13 cellular contexts compared by ENCODE assay signal in the genomic region with DNA sequence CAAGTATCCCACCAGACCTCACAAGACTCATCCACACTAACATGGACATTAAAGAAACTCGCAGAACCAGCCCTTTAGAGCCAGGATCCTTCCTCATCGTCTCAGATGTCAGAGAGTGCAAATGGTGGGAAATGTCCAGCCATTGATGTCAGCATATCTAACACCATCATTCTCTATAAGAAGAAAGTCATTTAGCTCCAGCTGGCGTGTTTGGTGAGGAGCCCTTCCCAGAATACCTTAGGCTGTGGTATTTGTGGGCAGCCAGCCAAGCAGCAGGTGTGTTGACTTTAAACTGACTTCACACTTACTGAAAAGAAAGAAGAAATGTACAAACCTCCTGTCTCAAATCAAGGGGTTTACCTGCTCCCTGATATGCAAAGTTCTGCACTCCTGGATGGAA. TPM values are rescaled to one million over a fixed set of nuclear protein-coding genes. Genes with fewer than 3 reads are reported as not detected.
DNase-seq lines count a peak whose midpoint lies in the region; ATAC-seq and TF ChIP-seq lines count a peak whose summit lies in the region.
"Had no signal": no experiment of that assay in that cellular context is flagged by ENCODE, and none has a peak within 500 bp of the region (broad histone marks: within the 10 kb centered on the region; RNA-seq: fewer than 3 reads in every experiment).

No MANE protein-coding gene starts in this region.

- H2AFZ ChIP-seq in hepatocyte: no peak overlapping the region

- H3K4me1 Mint-ChIP-seq in stimulated activated naive CD8-positive, alpha-beta T cell treated with anti-CD3 and anti-CD28 coated beads, Interleukin-15, amount 100 ng/mL, for 72 hours: peaks cover 84% of the 10 kb centered on the region

- peak overlapping the region; percentile 65 to 95 for H3K27ac Mint-ChIP-seq in stimulated activated naive CD8-positive, alpha-beta T cell treated with anti-CD3 and anti-CD28 coated beads, Interleukin-15, amount 100 ng/mL, for 72 hours

- H4K20me1 ChIP-seq in hepatocyte (ENCODE audit: insufficient read depth, poor library complexity, severe bottlenecking): no peaks in the 10 kb centered on the region

- TF ChIP-seq CTCF in hepatocyte (IDR thresholded peaks at IDR 0.05; ENCODE audit: poor library complexity): no peak

- H3K79me2 ChIP-seq in hepatocyte: no peaks in the 10 kb centered on the region

- H3K27ac ChIP-seq in hepatocyte: peak overlapping the region; percentile 11

- no peak overlapping the region for H3K4me2 ChIP-seq in hepatocyte

- peak; percentile 62 for ATAC-seq in stimulated activated naive CD8-positive, alpha-beta T cell treated with anti-CD3 and anti-CD28 coated beads, Interleukin-15, amount 100 ng/mL, for 72 hours
- ATAC-seq in HG02642 (IDR thresholded peaks at IDR 0.05; ENCODE audit: poor library complexity, unreplicated experiment) (no peak), HG03039 (IDR thresholded peaks at IDR 0.05; ENCODE audit: unreplicated experiment) (no peak)

- DNase-seq in NCI-H2171 treated with DMSO at 0.1 percent for 48 hours (lab: John Stamatoyannopoulos, UW) (peak; percentile 59), hepatocyte (ENCODE audit: low spot score) (peak; percentile 35), cerebellar cortex (ENCODE audit: low spot score) (no peak), superior temporal gyrus (ENCODE audit: extremely low spot score) (no peak)
- peak; percentile 55 to 66 for DNase-seq in activated CD4-positive, alpha-beta T cell treated with anti-CD3 and anti-CD28 coated beads, Interleukin-2, amount 50 U/mL, for 48 hours
- DNase-seq in stimulated activated naive CD8-positive, alpha-beta T cell treated with anti-CD3 and anti-CD28 coated beads, Interleukin-15, amount 100 ng/mL, for 72 hours: peak in 1 of 2 donors; percentile 71
- DNase-seq: head of caudate nucleus, Right ventricle myocardium superior had no signal

- 89% methylated on average over 3 of the region's 3 CpGs for WGBS in hepatocyte (ENCODE audit: low lambda C conversion rate, missing lambda C conversion rate)

- H3K4me1 ChIP-seq in hepatocyte (ENCODE audit: insufficient read depth): peaks cover 3% of the 10 kb centered on the region

- no peaks in the 10 kb centered on the region for H3K27me3 ChIP-seq in hepatocyte

- no peaks in the 10 kb centered on the region for H3K9me2 ChIP-seq in hepatocyte (replicated peaks; ENCODE audit: insufficient read depth)

- peaks cover 6% of the 10 kb centered on the region for H3K36me3 ChIP-seq in hepatocyte (replicated peaks; ENCODE audit: insufficient read depth, low read depth)

- H3K27me3 Mint-ChIP-seq in stimulated activated naive CD8-positive, alpha-beta T cell treated with anti-CD3 and anti-CD28 coated beads, Interleukin-15, amount 100 ng/mL, for 72 hours: no peaks in the 10 kb centered on the region

- peaks cover 0 to 5% of the 10 kb centered on the region in 2 donors for H3K9me3 Mint-ChIP-seq in stimulated activated naive CD8-positive, alpha-beta T cell treated with anti-CD3 and anti-CD28 coated beads, Interleukin-15, amount 100 ng/mL, for 72 hours

- no peaks in the 10 kb centered on the region for H3K9me3 ChIP-seq in hepatocyte (ENCODE audit: low read depth)

- no peak overlapping the region for H3K4me3 ChIP-seq in hepatocyte

- H3K4me3 Mint-ChIP-seq in stimulated activated naive CD8-positive, alpha-beta T cell treated with anti-CD3 and anti-CD28 coated beads, Interleukin-15, amount 100 ng/mL, for 72 hours: peak overlapping the region; percentile 79 to 90

RNA-seq across cellular contexts. Expression of a gene that starts 17.3 kb away (rescaled TPM):
- total RNA-seq in hepatocyte: 23.0 and 26.8 TPM in 2 replicates
- polyA plus RNA-seq in hepatocyte: 7.5 and 9.0 TPM in 2 replicates

RNA-seq across cellular contexts. Expression of a gene that starts 35.1 kb away (rescaled TPM):
- total RNA-seq in hepatocyte: not detected in 2 replicates
- 0.33 TPM in 1 of 2 replicates, not detected in the other for polyA plus RNA-seq in hepatocyte
- total RNA-seq: astrocyte, pulmonary artery endothelial cell, temporal lobe had no signal

RNA-seq across cellular contexts. Expression of a gene that starts 48.9 kb away (rescaled TPM):
- 0.27 and 0.40 TPM in 2 replicates for total RNA-seq in hepatocyte
- 0.30 and 0.86 TPM in 2 replicates for polyA plus RNA-seq in hepatocyte
- total RNA-seq: astrocyte, pulmonary artery endothelial cell, Right ventricle myocardium superior, temporal lobe had no signal

Comparison
In these comparisons a context has a peak if more than half of its experiments do, and no peak if none do; other contexts are left out.
1. DNase-seq: peak in NCI-H2171 treated with DMSO at 0.1 percent for 48 hours (single experiment), activated CD4-positive, alpha-beta T cell treated with anti-CD3 and anti-CD28 coated beads, Interleukin-2, amount 50 U/mL, for 48 hours (2 of 2) and hepatocyte (single experiment); none in cerebellar cortex (single experiment) and superior temporal gyrus (single experiment).